Comparison of ENCODE assay signal across 25 cellular contexts in genomic region chr2:52608030-52608429, GRCh38.
"Had no signal": no experiment of that assay in that cellular context is flagged by ENCODE, and none has a peak within 500 bp of the region (broad histone marks: within the 10 kb centered on the region; RNA-seq: fewer than 3 reads in every experiment).

No MANE protein-coding gene starts in this region.

- ATAC-seq: effector memory CD8-positive, alpha-beta T cell; esophagus mucosa; foreskin keratinocyte; gastrocnemius medialis; gastroesophageal sphincter; heart left ventricle; heart right ventricle had no signal

- H3K36me3 ChIP-seq: colonic mucosa, esophagus muscularis mucosa, gastrocnemius medialis, gastroesophageal sphincter, heart left ventricle, heart right ventricle had no signal

- H3K9me3 ChIP-seq: colonic mucosa, esophagus muscularis mucosa, gastrocnemius medialis, gastroesophageal sphincter, heart left ventricle had no signal

- H3K79me2 ChIP-seq: hepatocyte had no signal

- H2AFZ ChIP-seq: hepatocyte had no signal

- H3K27ac Mint-ChIP-seq: dendritic cell treated with granulocyte-macrophage colony-stimulating factor and Interleukin-4, amounts not matched to agents 40 ng/mL and 50 ng/mL, for 4 days; effector memory CD8-positive, alpha-beta T cell; endodermal cell had no signal

- DNase-seq: colonic mucosa; cortex of kidney; dermis blood vessel endothelial cell; dorsolateral prefrontal cortex; effector CD4-positive, alpha-beta T cell; effector CD8-positive, alpha-beta T cell; effector memory CD4-positive, alpha-beta T cell; effector memory CD8-positive, alpha-beta T cell; endodermal cell; erythroblast; foreskin fibroblast; foreskin keratinocyte; foreskin melanocyte; gastrocnemius medialis; glutamatergic neuron; head of caudate nucleus; heart left ventricle; heart right ventricle had no signal

- H3K27me3 Mint-ChIP-seq: dendritic cell treated with granulocyte-macrophage colony-stimulating factor and Interleukin-4, amounts not matched to agents 40 ng/mL and 50 ng/mL, for 4 days; effector memory CD8-positive, alpha-beta T cell had no signal

- H3K27ac ChIP-seq: colonic mucosa, coronary artery, dorsolateral prefrontal cortex, epithelial cell of prostate, esophagus muscularis mucosa, foreskin keratinocyte, gastrocnemius medialis, gastroesophageal sphincter, heart left ventricle, heart right ventricle, hepatocyte had no signal

- H3K27me3 ChIP-seq: colonic mucosa, dorsolateral prefrontal cortex, esophagus muscularis mucosa, foreskin keratinocyte, gastrocnemius medialis, gastroesophageal sphincter, heart left ventricle, heart right ventricle, hepatocyte had no signal

- H3K4me1 ChIP-seq: colonic mucosa, esophagus muscularis mucosa, foreskin keratinocyte, gastrocnemius medialis, gastroesophageal sphincter, heart left ventricle, heart right ventricle had no signal

- H3K4me3 Mint-ChIP-seq: dendritic cell treated with granulocyte-macrophage colony-stimulating factor and Interleukin-4, amounts not matched to agents 40 ng/mL and 50 ng/mL, for 4 days; effector memory CD8-positive, alpha-beta T cell; endodermal cell had no signal

- H3K4me3 ChIP-seq: colonic mucosa, coronary artery, dorsolateral prefrontal cortex, esophagus muscularis mucosa, gastrocnemius medialis, gastroesophageal sphincter, heart left ventricle, heart right ventricle, hepatocyte had no signal

- H3K4me2 ChIP-seq: hepatocyte had no signal
